Comparison of ENCODE assay signal across 8 cellular contexts in genomic region chr10:93006435-93007039, GRCh38. TPM values are rescaled to one million over a fixed set of nuclear protein-coding genes. Genes with fewer than 3 reads are reported as not detected.
DNase-seq lines count a peak whose midpoint lies in the region; ATAC-seq and TF ChIP-seq lines count a peak whose summit lies in the region.

No MANE protein-coding gene starts in this region.

- ATAC-seq in GM21737 (IDR thresholded peaks at IDR 0.05; ENCODE audit: unreplicated experiment) = no peak

- no peak overlapping the region for H3K4me3 ChIP-seq in BE2C (ENCODE audit: low read depth, low read length)
- no peak overlapping the region for H3K4me3 ChIP-seq in thyroid gland (replicated peaks in 1 of 3)

- WGBS in thyroid gland, 2 donors = 11 to 12% methylated on average over 3 of the region's 3 CpGs

- DNase-seq in BE2C (no peak), HCEC 1CT (peak; percentile 57), SK-MEL-5 (ENCODE audit: low read depth, low spot score) (peak; percentile 58), globus pallidus (ENCODE audit: low spot score) (peak; percentile 16), thyroid gland (no peak), OCI-M2 (lab: John Stamatoyannopoulos, UW; ENCODE audit: unreplicated experiment) (no peak), C1 segment of cervical spinal cord (lab: John Stamatoyannopoulos, UW) (no peak)

- no peak for TF ChIP-seq POLR2A in thyroid gland (IDR thresholded peaks at IDR 0.05)

- in situ Hi-C loops in SK-MEL-5 (cut with HindIII; ENCODE audit: low pct_unique_long_range_greater_than_20kb, low sequenced_read_pairs) = no loop called here

- intact Hi-C loops in thyroid gland (cut with DNase I) = no loop called here

- TF ChIP-seq CTCF in BE2C (IDR thresholded peaks at IDR 0.05; ENCODE audit: low read depth, low read length) (peak; percentile 75), thyroid gland (IDR thresholded peaks at IDR 0.05) (peak in 5 of 6 experiments; percentile 8 to 58 (median 41))

- peaks cover 10% of the 10 kb centered on the region for H3K4me1 ChIP-seq in BE2C
- no peaks in the 10 kb centered on the region for H3K4me1 ChIP-seq in thyroid gland

- H3K27me3 ChIP-seq in BE2C (no peaks in the 10 kb centered on the region), thyroid gland (no peaks in the 10 kb centered on the region)

- H3K9me3 ChIP-seq in BE2C = no peaks in the 10 kb centered on the region
- no peaks in the 10 kb centered on the region for H3K9me3 ChIP-seq in thyroid gland

- H3K36me3 ChIP-seq in BE2C (no peaks in the 10 kb centered on the region), thyroid gland (no peaks in the 10 kb centered on the region)

- H3K27ac ChIP-seq in thyroid gland = no peak overlapping the region

RNA-seq across cellular contexts. Expression of gene CYP26C1, which starts 54.1 kb away (rescaled TPM):
- not detected for polyA plus RNA-seq in BE2C (2012; ENCODE audit: insufficient read depth, insufficient read length, low read depth)
- not detected in 2 replicates for total RNA-seq in SK-MEL-5 (2014; rRNA removed; shearing (Covaris generic))
- not detected in 2 replicates for polyA plus RNA-seq in SK-MEL-5 (2015; cell fraction: cytosol; rRNA removed)
- not detected in 2 replicates for polyA plus RNA-seq in SK-MEL-5 (2015; cell fraction: nucleus; rRNA removed)
- under 1 TPM in 3 of 4 donors, not detected in 1; 0.13 to 0.22 (median 0.20) TPM for total RNA-seq in thyroid gland

Comparison
In these comparisons a context has a peak if more than half of its experiments do, and no peak if none do; other contexts are left out.
1. DNase-seq: peak in HCEC 1CT (single experiment), SK-MEL-5 (single experiment) and globus pallidus (single experiment); none in BE2C (single experiment), thyroid gland (0 of 2), OCI-M2 (single experiment) and C1 segment of cervical spinal cord (0 of 14).